Comparison of ENCODE assay signal across 20 cellular contexts in genomic region chr1:1161683-1162079, GRCh38. TPM values are rescaled to one million over a fixed set of nuclear protein-coding genes. Genes with fewer than 3 reads are reported as not detected.
DNase-seq lines count a peak whose midpoint lies in the region; ATAC-seq and TF ChIP-seq lines count a peak whose summit lies in the region.
"Had no signal": no experiment of that assay in that cellular context is flagged by ENCODE, and none has a peak within 500 bp of the region (broad histone marks: within the 10 kb centered on the region; RNA-seq: fewer than 3 reads in every experiment).

No MANE protein-coding gene starts in this region.

- H3K79me2 ChIP-seq in Karpas-422 (ENCODE audit: low read length), result no peaks in the 10 kb centered on the region

- WGBS in prostate gland, result 67% methylated on average over 17 of the region's 17 CpGs

- no peak overlapping the region for H3K4me2 ChIP-seq in Karpas-422 (ENCODE audit: low read depth, low read length, poor library complexity, severe bottlenecking)
- H3K4me2 ChIP-seq: BLaER1, SK-N-SH had no signal

- peak; percentile 46 for DNase-seq in DMS153 treated with DMSO at 0.1 percent for 48 hours (lab: John Stamatoyannopoulos, UW; ENCODE audit: unreplicated experiment)
- peak; percentile 40 for DNase-seq in NCI-H1436 treated with DMSO at 0.1 percent for 48 hours (lab: John Stamatoyannopoulos, UW)
- no peak for DNase-seq in prostate gland (ENCODE audit: low spot score)
- DNase-seq in activated CD4-positive, alpha-beta T cell treated with anti-CD3 and anti-CD28 coated beads, Interleukin-2, amount 50 U/mL, for 4 hours, result no peak
- no peak for DNase-seq in Karpas-422
- DNase-seq: DMS53, GM23248, KBM-7, NCI-H1092, NCI-H1694 treated with DMSO at 0.1 percent for 48 hours, NCI-H524, Right ventricle myocardium superior, SK-N-SH, T-helper 1 cell had no signal

- H3K36me3 ChIP-seq in duodenal mucosa (ENCODE audit: control insufficient read depth in 1 of 2, insufficient read depth in 2 of 2, low read length in 2 of 2) (no peaks in the 10 kb centered on the region), prostate gland (no peaks in the 10 kb centered on the region), Karpas-422 (ENCODE audit: insufficient read depth, low read length) (no peaks in the 10 kb centered on the region)
- H3K36me3 ChIP-seq: BLaER1 had no signal

- H3K9me3 ChIP-seq in duodenal mucosa (ENCODE audit: control insufficient read depth in 1 of 2, low read length in 2 of 2) (no peaks in the 10 kb centered on the region), prostate gland (no peaks in the 10 kb centered on the region), Karpas-422 (ENCODE audit: low read length) (no peaks in the 10 kb centered on the region)
- H3K9me3 ChIP-seq: BLaER1, SK-N-SH had no signal

- H3K4me3 ChIP-seq in duodenal mucosa (ENCODE audit: low read depth in 1 of 2, low read length in 2 of 2) (peak overlapping the region in 1 of 2 donors; percentile 35), prostate gland (no peak overlapping the region), Karpas-422 (ENCODE audit: low read length) (no peak overlapping the region)
- H3K4me3 ChIP-seq: BLaER1, GM23248 had no signal

- ATAC-seq in HG02610 (IDR thresholded peaks at IDR 0.05; ENCODE audit: unreplicated experiment), result no peak
- no peak for ATAC-seq in GM18511 (IDR thresholded peaks at IDR 0.05; ENCODE audit: unreplicated experiment)

- H3K27ac ChIP-seq in duodenal mucosa (ENCODE audit: low read depth, low read length), result peak overlapping the region; percentile 70
- peak overlapping the region; percentile 92 to 95 for H3K27ac ChIP-seq in prostate gland
- no peak overlapping the region for H3K27ac ChIP-seq in Karpas-422 (ENCODE audit: low read length)
- H3K27ac ChIP-seq: BLaER1, GM23248 had no signal

- H4K20me1 ChIP-seq in Karpas-422 (ENCODE audit: insufficient read depth, low read depth, low read length), result no peaks in the 10 kb centered on the region
- H4K20me1 ChIP-seq: BLaER1 had no signal

- no peaks in the 10 kb centered on the region for H3K27me3 ChIP-seq in duodenal mucosa (ENCODE audit: control insufficient read depth in 1 of 2, insufficient read depth in 2 of 2, low read length in 2 of 2)
- H3K27me3 ChIP-seq in prostate gland (replicated peaks; ENCODE audit: insufficient read depth), result no peaks in the 10 kb centered on the region
- no peaks in the 10 kb centered on the region for H3K27me3 ChIP-seq in Karpas-422 (ENCODE audit: low read length)

- TF ChIP-seq POLR2A in prostate gland (IDR thresholded peaks at IDR 0.05), result no peak

- peak overlapping the region in 1 of 2 donors; percentile 65 for H3K9ac ChIP-seq in duodenal mucosa (ENCODE audit: low read depth in 1 of 2, low read length in 2 of 2)
- no peak overlapping the region for H3K9ac ChIP-seq in Karpas-422 (ENCODE audit: low read length)
- H3K9ac ChIP-seq: BLaER1, GM23248, SK-N-SH had no signal

- peaks cover 23 to 25% of the 10 kb centered on the region in 2 donors for H3K4me1 ChIP-seq in duodenal mucosa (ENCODE audit: control insufficient read depth in 1 of 2, insufficient read depth in 2 of 2, low read length in 2 of 2)
- peaks cover 17% of the 10 kb centered on the region for H3K4me1 ChIP-seq in prostate gland (replicated peaks)
- peaks cover 18% of the 10 kb centered on the region for H3K4me1 ChIP-seq in Karpas-422 (ENCODE audit: low read length)

- no peaks in the 10 kb centered on the region for H3K9me2 ChIP-seq in Karpas-422 (replicated peaks; ENCODE audit: insufficient read depth, low read length)
- H3K9me2 ChIP-seq: SK-N-SH had no signal

- intact Hi-C loops in prostate gland (cut with DNase I), result no loop called here

- TF ChIP-seq CTCF in prostate gland (IDR thresholded peaks at IDR 0.05), result no peak

- no peak overlapping the region for H2AFZ ChIP-seq in Karpas-422 (ENCODE audit: low read length)
- H2AFZ ChIP-seq: GM23248 had no signal

RNA-seq across cellular contexts. Expression of gene TTLL10, which starts 12.0 kb away (rescaled TPM):
- total RNA-seq in prostate gland, result 1 to 10 TPM in 1 of 2 donors, under 1 TPM in 1; 0.77 to 7.3 TPM
- 0.18 TPM in 1 of 2 replicates, not detected in the other for total RNA-seq in Karpas-422 (2014; rRNA removed; shearing (Covaris generic); ENCODE audit: low replicate concordance)
- total RNA-seq: G401, GM23248, M059J had no signal

RNA-seq across cellular contexts. Expression of gene TNFRSF18, which starts 44.7 kb away (rescaled TPM):
- 1 to 10 TPM; 3.1 to 3.5 TPM for total RNA-seq in prostate gland
- 0.30 and 0.90 TPM in 2 replicates for total RNA-seq in Karpas-422 (2014; rRNA removed; shearing (Covaris generic); ENCODE audit: low replicate concordance)
- total RNA-seq: G401, GM23248, M059J had no signal

RNA-seq across cellular contexts. Expression of gene C1orf159, which starts 45.8 kb away (rescaled TPM):
- 10 to 100 TPM; 20.0 to 26.4 TPM for total RNA-seq in prostate gland
- total RNA-seq in Karpas-422 (2014; rRNA removed; shearing (Covaris generic); ENCODE audit: low replicate concordance), result 10.2 and 10.4 TPM in 2 replicates

RNA-seq across cellular contexts. Expression of gene TNFRSF4, which starts 52.3 kb away (rescaled TPM):
- 1 to 10 TPM in 1 of 2 donors, under 1 TPM in 1; 0.50 to 3.0 TPM for total RNA-seq in prostate gland
- not detected in 2 replicates for total RNA-seq in Karpas-422 (2014; rRNA removed; shearing (Covaris generic); ENCODE audit: low replicate concordance)
- total RNA-seq: G401, GM23248, M059J had no signal

Comparison
In these comparisons a context has a peak if more than half of its experiments do, and no peak if none do; other contexts are left out.
1. DNase-seq: peak in DMS153 treated with DMSO at 0.1 percent for 48 hours (single experiment) and NCI-H1436 treated with DMSO at 0.1 percent for 48 hours (single experiment); none in prostate gland (single experiment), activated CD4-positive, alpha-beta T cell treated with anti-CD3 and anti-CD28 coated beads, Interleukin-2, amount 50 U/mL, for 4 hours (0 of 2) and Karpas-422 (single experiment).